17 cellular contexts compared by ENCODE assay signal in genomic region chr5:168714046-168714445, GRCh38.
A peak's percentile ranks its signal among the peaks of the same experiment; 100 is the strongest.
DNase-seq lines count a peak whose midpoint lies in the region; ATAC-seq and TF ChIP-seq lines count a peak whose summit lies in the region.
"Had no signal": no experiment of that assay in that cellular context is flagged by ENCODE, and none has a peak within 500 bp of the region (broad histone marks: within the 10 kb centered on the region; RNA-seq: fewer than 3 reads in every experiment).

No MANE protein-coding gene starts in this region.

- no peaks in the 10 kb centered on the region for H3K36me3 Mint-ChIP-seq in activated naive CD4-positive, alpha-beta T cell treated with anti-CD3 and anti-CD28 coated beads, Interleukin-2, amount 50 U/mL, for 72 hours
- peaks cover 3% of the 10 kb centered on the region for H3K36me3 Mint-ChIP-seq in chondrocyte (ENCODE audit: low read depth)

- no peak for TF ChIP-seq CTCF in chondrocyte (IDR thresholded peaks at IDR 0.05)

- peak; percentile 40 to 62 for ATAC-seq in activated naive CD4-positive, alpha-beta T cell treated with anti-CD3 and anti-CD28 coated beads, Interleukin-2, amount 50 U/mL, for 72 hours
- ATAC-seq in HG03442 (IDR thresholded peaks at IDR 0.05; ENCODE audit: unreplicated experiment), result peak; percentile 74
- peak; percentile 26 for ATAC-seq in stimulated activated naive CD8-positive, alpha-beta T cell treated with anti-CD3 and anti-CD28 coated beads, Interleukin-15, Interleukin-2, amounts not matched to agents 100 U/mL and 50 U/mL, for 24 hours
- ATAC-seq in HG02840 (IDR thresholded peaks at IDR 0.05; ENCODE audit: low FRiP score, unreplicated experiment), result no peak
- ATAC-seq: left lung, upper lobe of right lung had no signal

- no peak overlapping the region for H3K27ac Mint-ChIP-seq in activated naive CD4-positive, alpha-beta T cell treated with anti-CD3 and anti-CD28 coated beads, Interleukin-2, amount 50 U/mL, for 72 hours
- H3K27ac Mint-ChIP-seq in chondrocyte (ENCODE audit: unreplicated experiment), result peak overlapping the region; percentile 55
- H3K27ac Mint-ChIP-seq: activated B cell treated with CpG ODN at 0.5 μM for 24 hours, nephron progenitor cell had no signal

- H3K4me1 Mint-ChIP-seq in chondrocyte (ENCODE audit: low read depth), result peaks cover 24% of the 10 kb centered on the region
- H3K4me1 Mint-ChIP-seq: activated B cell treated with CpG ODN at 0.5 μM for 24 hours had no signal

- no peaks in the 10 kb centered on the region for H3K27me3 Mint-ChIP-seq in chondrocyte (ENCODE audit: low read depth)
- H3K27me3 Mint-ChIP-seq: activated B cell treated with CpG ODN at 0.5 μM for 24 hours had no signal

- H3K9me3 Mint-ChIP-seq in activated naive CD4-positive, alpha-beta T cell treated with anti-CD3 and anti-CD28 coated beads, Interleukin-2, amount 50 U/mL, for 72 hours, result no peaks in the 10 kb centered on the region
- H3K9me3 Mint-ChIP-seq in chondrocyte (ENCODE audit: low read depth), result no peaks in the 10 kb centered on the region
- H3K9me3 Mint-ChIP-seq: activated B cell treated with CpG ODN at 0.5 μM for 24 hours, nephron progenitor cell had no signal

- no peak for DNase-seq in activated naive CD4-positive, alpha-beta T cell treated with anti-CD3 and anti-CD28 coated beads, Interleukin-2, amount 50 U/mL, for 72 hours (ENCODE audit: low spot score in 2 of 2)
- DNase-seq in activated naive CD4-positive, alpha-beta T cell treated with Interleukin-2 at 50 U/mL for 16 hours, result no peak
- DNase-seq in chondrocyte (ENCODE audit: low spot score) (no peak), NCI-H510A (lab: John Stamatoyannopoulos, UW) (no peak), NCI-H146 (lab: John Stamatoyannopoulos, UW) (no peak)
- DNase-seq in stimulated activated naive CD8-positive, alpha-beta T cell treated with anti-CD3 and anti-CD28 coated beads, Interleukin-15, Interleukin-2, amounts not matched to agents 100 U/mL and 50 U/mL, for 24 hours, result no peak
- DNase-seq: activated B cell treated with CpG ODN at 0.5 μM for 24 hours, cortex of kidney, DMS53, left lung, NCI-H1092, nephron progenitor cell, SIG-M5, spleen, upper lobe of right lung had no signal

- H3K4me3 Mint-ChIP-seq in chondrocyte (ENCODE audit: unreplicated experiment), result no peak overlapping the region
- H3K4me3 Mint-ChIP-seq: activated B cell treated with CpG ODN at 0.5 μM for 24 hours, nephron progenitor cell had no signal
